1 cellular context compared by ENCODE assay signal in genomic region chr3:150603090-150603887, GRCh38.
TF ChIP-seq lines count a peak whose summit lies in the region.

Gene SELENOT, plus strand, starts transcription at chr3:150603321. Its CDS starts 42 bp downstream, at chr3:150603363.

TF ChIP-seq in WTC11, 78 proteins besides CTCF, POLR2A, EP300 and RAD21 (continued from another document):
- TF ChIP-seq, protein P1, sequence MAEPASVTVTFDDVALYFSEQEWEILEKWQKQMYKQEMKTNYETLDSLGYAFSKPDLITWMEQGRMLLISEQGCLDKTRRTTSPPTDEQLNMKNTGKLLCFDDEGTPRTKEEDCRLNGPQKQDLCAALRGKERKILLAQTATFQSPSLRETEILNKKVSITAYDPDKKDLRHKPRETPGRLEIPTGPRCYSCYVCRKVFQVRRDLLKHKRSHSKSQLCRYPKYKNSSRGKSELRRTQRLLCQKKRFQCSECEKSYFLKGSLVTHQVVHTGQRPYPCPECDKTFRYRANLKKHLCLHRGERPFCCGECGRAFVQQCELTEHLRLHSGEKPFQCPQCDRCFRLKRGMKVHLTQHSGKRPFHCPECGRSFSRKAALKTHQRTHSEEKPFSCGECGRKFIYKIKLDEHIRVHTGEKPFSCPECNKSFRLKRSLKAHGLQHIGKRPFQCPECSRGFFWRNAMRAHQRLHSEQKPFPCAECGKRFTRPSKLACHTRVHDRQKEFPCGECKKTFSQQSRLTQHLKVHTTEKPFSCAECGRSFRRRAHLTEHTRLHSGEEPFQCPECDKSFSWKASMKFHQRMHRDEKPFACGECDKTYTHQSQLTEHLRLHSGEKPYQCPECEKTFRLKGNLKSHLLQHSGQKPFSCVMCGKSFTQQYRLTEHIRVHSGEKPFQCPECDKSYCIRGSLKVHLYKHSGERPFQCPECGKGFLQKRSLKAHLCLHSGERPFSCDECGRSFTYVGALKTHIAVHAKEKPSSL (CRISPR knock-in tag; conservative IDR thresholded peaks at IDR 0.05), result no peak
- no peak for TF ChIP-seq SOX15 (CRISPR knock-in tag; IDR thresholded peaks at IDR 0.05)
- peak; percentile 42; the same call in 1 of the 2 replicates for TF ChIP-seq CREM (CRISPR knock-in tag; IDR thresholded peaks at IDR 0.05)
- TF ChIP-seq SMAD4 (CRISPR knock-in tag; IDR thresholded peaks at IDR 0.05), result 0 out of 2 replicates have a peak, but pooled peaks have one; percentile 44
- peak; percentile 89 for TF ChIP-seq ZNF232 (CRISPR knock-in tag; IDR thresholded peaks at IDR 0.05)
- TF ChIP-seq AR (CRISPR knock-in tag; IDR thresholded peaks at IDR 0.05), result no peak
- TF ChIP-seq, protein P2, sequence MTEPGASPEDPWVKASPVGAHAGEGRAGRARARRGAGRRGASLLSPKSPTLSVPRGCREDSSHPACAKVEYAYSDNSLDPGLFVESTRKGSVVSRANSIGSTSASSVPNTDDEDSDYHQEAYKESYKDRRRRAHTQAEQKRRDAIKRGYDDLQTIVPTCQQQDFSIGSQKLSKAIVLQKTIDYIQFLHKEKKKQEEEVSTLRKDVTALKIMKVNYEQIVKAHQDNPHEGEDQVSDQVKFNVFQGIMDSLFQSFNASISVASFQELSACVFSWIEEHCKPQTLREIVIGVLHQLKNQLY (CRISPR knock-in tag; IDR thresholded peaks at IDR 0.05), result no peak
- 0 out of 2 replicates have a peak, but pooled peaks have one; percentile 12 for TF ChIP-seq IRF2 (CRISPR knock-in tag; IDR thresholded peaks at IDR 0.05; ENCODE audit: borderline replicate concordance, low read depth)
- TF ChIP-seq KAT7 (CRISPR knock-in tag; IDR thresholded peaks at IDR 0.05; ENCODE audit: borderline replicate concordance), result peak; percentile 98
- peak; percentile 59; the same call in 1 of the 2 replicates for TF ChIP-seq FOXK1 (CRISPR knock-in tag; IDR thresholded peaks at IDR 0.05)
- no peak for TF ChIP-seq ZBTB21 (CRISPR knock-in tag; IDR thresholded peaks at IDR 0.05; ENCODE audit: borderline replicate concordance)
- TF ChIP-seq ARID4B (CRISPR knock-in tag; IDR thresholded peaks at IDR 0.05; ENCODE audit: borderline replicate concordance), result peak; percentile 85; the same call in 1 of the 2 replicates
- TF ChIP-seq, protein P3, sequence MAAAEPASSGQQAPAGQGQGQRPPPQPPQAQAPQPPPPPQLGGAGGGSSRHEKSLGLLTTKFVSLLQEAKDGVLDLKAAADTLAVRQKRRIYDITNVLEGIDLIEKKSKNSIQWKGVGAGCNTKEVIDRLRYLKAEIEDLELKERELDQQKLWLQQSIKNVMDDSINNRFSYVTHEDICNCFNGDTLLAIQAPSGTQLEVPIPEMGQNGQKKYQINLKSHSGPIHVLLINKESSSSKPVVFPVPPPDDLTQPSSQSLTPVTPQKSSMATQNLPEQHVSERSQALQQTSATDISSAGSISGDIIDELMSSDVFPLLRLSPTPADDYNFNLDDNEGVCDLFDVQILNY (CRISPR knock-in tag; IDR thresholded peaks at IDR 0.05), result 0 out of 2 replicates have a peak, but pooled peaks have one; percentile 43
- peak; percentile 28; the same call in 1 of the 2 replicates for TF ChIP-seq ZBTB43 (CRISPR knock-in tag; IDR thresholded peaks at IDR 0.05)
- 0 out of 2 replicates have a peak, but pooled peaks have one; percentile 21 for TF ChIP-seq PREB (CRISPR knock-in tag; IDR thresholded peaks at IDR 0.05; ENCODE audit: borderline replicate concordance)
- TF ChIP-seq NR3C1 (CRISPR knock-in tag; conservative IDR thresholded peaks at IDR 0.05; ENCODE audit: low read depth), result no peak
- TF ChIP-seq RELA (CRISPR knock-in tag; IDR thresholded peaks at IDR 0.05; ENCODE audit: borderline replicate concordance), result peak; percentile 15; the same call in 1 of the 2 replicates
- no peak for TF ChIP-seq ZNF671 (CRISPR knock-in tag; IDR thresholded peaks at IDR 0.05)
